ENCODE assay signal across 13 cellular contexts in the genomic region with DNA sequence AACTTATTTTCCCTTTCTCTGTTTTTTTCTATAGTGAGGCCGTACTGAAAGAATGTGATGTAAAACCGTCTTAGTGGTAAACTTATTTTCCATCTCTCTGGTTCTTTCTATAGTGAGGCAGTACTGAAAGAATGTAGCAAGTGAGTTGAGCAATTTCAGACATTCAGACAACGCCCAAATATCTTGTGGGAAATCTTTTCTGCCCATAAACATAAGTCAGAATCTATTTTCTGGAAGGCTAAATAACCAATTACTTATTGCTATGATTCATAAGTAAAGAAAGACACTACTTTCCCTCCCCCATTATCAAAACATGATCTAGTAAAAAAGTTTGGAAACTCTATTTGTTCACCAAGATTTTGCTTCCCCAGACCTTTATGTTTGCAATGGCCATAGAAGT. TPM values are rescaled to one million over a fixed set of nuclear protein-coding genes. Genes with fewer than 3 reads are reported as not detected.
DNase-seq lines count a peak whose midpoint lies in the region; ATAC-seq and TF ChIP-seq lines count a peak whose summit lies in the region.
"Had no signal": no experiment of that assay in that cellular context is flagged by ENCODE, and none has a peak within 500 bp of the region (broad histone marks: within the 10 kb centered on the region; RNA-seq: fewer than 3 reads in every experiment).

No MANE protein-coding gene starts in this region.

- H3K4me3 Mint-ChIP-seq in H9: no peak overlapping the region
- H3K4me3 Mint-ChIP-seq: activated T-helper 17 cell treated with anti-CD3 and anti-CD28 coated beads, Interleukin-2, amount 50 U/mL, for 72 hours had no signal

- no peak overlapping the region for H2BK120ac ChIP-seq in H9 (ENCODE audit: low read depth, low read length, poor library complexity, severe bottlenecking)

- no peak for TF ChIP-seq CTCF in RWPE2 (IDR thresholded peaks at IDR 0.05; ENCODE audit: poor library complexity, severe bottlenecking)
- no peak for TF ChIP-seq CTCF in H9 (conservative IDR thresholded peaks at IDR 0.05)

- H3K9ac ChIP-seq in GM23248 (peak overlapping the region; percentile 74), H9 (ENCODE audit: extremely low read depth, insufficient read length, low read length) (no peak overlapping the region)

- H3K27ac Mint-ChIP-seq in H9: no peak overlapping the region
- H3K27ac Mint-ChIP-seq: activated T-helper 17 cell treated with anti-CD3 and anti-CD28 coated beads, Interleukin-2, amount 50 U/mL, for 72 hours had no signal

- H3K14ac ChIP-seq in H9 (ENCODE audit: insufficient read depth, low read length): no peak overlapping the region

- H4K8ac ChIP-seq in H9 (replicated peaks; ENCODE audit: insufficient read length, low read depth, low read length): no peak overlapping the region

- H3K36me3 ChIP-seq in GM23248 (ENCODE audit: low read depth) (no peaks in the 10 kb centered on the region), RWPE2 (ENCODE audit: low read depth) (no peaks in the 10 kb centered on the region)
- H3K36me3 ChIP-seq: lower lobe of right lung had no signal

- no peak overlapping the region for H3K23ac ChIP-seq in H9 (ENCODE audit: insufficient read length, low read depth, low read length)

- peaks cover 13% of the 10 kb centered on the region; the same call in 1 of the 2 replicates for H3F3A ChIP-seq in GM23248 (ENCODE audit: insufficient read depth)

- H2BK5ac ChIP-seq in H9 (ENCODE audit: insufficient read length, low read length): no peak overlapping the region

- peak; percentile 95 for DNase-seq in GM23248
- DNase-seq in RWPE2 (ENCODE audit: low spot score): no peak
- peak; percentile 83 for DNase-seq in fibroblast of the conjunctiva (ENCODE audit: low read depth)
- peak; percentile 91 for DNase-seq in stromal cell of bone marrow (ENCODE audit: low read depth)
- DNase-seq in H9: no peak
- DNase-seq in NCI-H1436 (lab: John Stamatoyannopoulos, UW): no peak
- DNase-seq: activated CD4-positive, alpha-beta T cell treated with anti-CD3 and anti-CD28 coated beads for 1 hour; cerebellar nuclear complex; lower lobe of right lung; NCI-H1092 treated with DMSO at 0.1 percent for 48 hours; NCI-H524 had no signal

- 1 to 2% methylated on average over 3 of the region's 3 CpGs for WGBS in GM23248 (ENCODE audit: low coverage in 1 of 2, low lambda C conversion rate in 2 of 2, missing lambda C conversion rate in 2 of 2), 2 experiments
- WGBS in H9 (ENCODE audit: extremely low coverage, insufficient read length, low lambda C conversion rate): no CpG with 5 or more reads among the region's 3 CpGs

- H2AK5ac ChIP-seq in H9 (ENCODE audit: insufficient read length, low read length): no peak overlapping the region

- H2AFZ ChIP-seq in GM23248 (peak overlapping the region; percentile 73), H9 (ENCODE audit: low read length) (no peak overlapping the region)

- H2BK12ac ChIP-seq in H9 (ENCODE audit: insufficient read length, low read depth, low read length): no peak overlapping the region

- in situ Hi-C loops in GM23248 (cut with MboI): no loop called here

- H3K4me1 ChIP-seq in GM23248 (ENCODE audit: insufficient read depth) (peaks cover 31% of the 10 kb centered on the region), RWPE2 (ENCODE audit: insufficient read depth, poor library complexity, severe bottlenecking) (no peaks in the 10 kb centered on the region), H9 (ENCODE audit: insufficient read depth, low read length) (no peaks in the 10 kb centered on the region)
- H3K4me1 ChIP-seq: lower lobe of right lung had no signal

- H3K4me3 ChIP-seq in GM23248 (peak overlapping the region; percentile 42; the same call in 1 of the 2 replicates), RWPE2 (ENCODE audit: severe bottlenecking) (no peak overlapping the region)
- H3K4me3 ChIP-seq: lower lobe of right lung had no signal

- H3K4ac ChIP-seq in H9 (ENCODE audit: low read depth, low read length): no peak overlapping the region

- H2BK15ac ChIP-seq in H9 (ENCODE audit: low read depth, low read length): no peak overlapping the region

- H3K4me2 ChIP-seq in GM23248 (ENCODE audit: unreplicated experiment) (peak overlapping the region; percentile 76), H9 (ENCODE audit: insufficient read depth, insufficient read length, low read length) (no peak overlapping the region)

- no peaks in the 10 kb centered on the region for H3K23me2 ChIP-seq in H9 (ENCODE audit: insufficient read length, low read depth, low read length, poor library complexity, severe bottlenecking)

- H3K56ac ChIP-seq in H9 (ENCODE audit: insufficient read length, low read depth, low read length): no peak overlapping the region

- H3K79me2 ChIP-seq in GM23248 (ENCODE audit: insufficient read depth): no peaks in the 10 kb centered on the region
- no peaks in the 10 kb centered on the region for H3K79me2 ChIP-seq in H9 (ENCODE audit: insufficient read depth, low read length)

- no peaks in the 10 kb centered on the region for H3K9me2 ChIP-seq in GM23248 (ENCODE audit: insufficient read depth)

- H3K27me3 ChIP-seq in GM23248 (replicated peaks; ENCODE audit: insufficient read depth): no peaks in the 10 kb centered on the region
- H3K27me3 ChIP-seq in RWPE2 (ENCODE audit: insufficient read depth, poor library complexity, severe bottlenecking): no peaks in the 10 kb centered on the region
- no peaks in the 10 kb centered on the region for H3K27me3 ChIP-seq in H9 (ENCODE audit: insufficient read depth, low read length)

- H3K4me1 Mint-ChIP-seq in H9: no peaks in the 10 kb centered on the region

- H3K9me3 Mint-ChIP-seq in H9: peaks cover 3 to 5% of the 10 kb centered on the region in 2 experiments; a peak in 3 of 5 replicates

- no peak overlapping the region for H2BK20ac ChIP-seq in H9 (ENCODE audit: low read depth, low read length, poor library complexity, severe bottlenecking)

- H4K91ac ChIP-seq in H9 (ENCODE audit: insufficient read length, low read depth, low read length): no peak overlapping the region

- H4K20me1 ChIP-seq in GM23248 (ENCODE audit: insufficient read depth) (no peaks in the 10 kb centered on the region), H9 (ENCODE audit: control insufficient read depth, insufficient read depth, insufficient read length) (no peaks in the 10 kb centered on the region)

- H4K5ac ChIP-seq in H9 (ENCODE audit: insufficient read length, low read depth, low read length): no peak overlapping the region

- peaks cover 2% of the 10 kb centered on the region; the same call in 1 of the 2 replicates for H3K27me3 Mint-ChIP-seq in H9 (ENCODE audit: low read depth)

- H3K18ac ChIP-seq in H9 (ENCODE audit: insufficient read length, low read depth, low read length): no peak overlapping the region

- ATAC-seq in RWPE2 (ENCODE audit: low read depth) (peak; percentile 78), GM18867 (IDR thresholded peaks at IDR 0.05; ENCODE audit: unreplicated experiment) (no peak)
- ATAC-seq: activated T-helper 17 cell treated with anti-CD3 and anti-CD28 coated beads, Interleukin-2, amount 50 U/mL, for 72 hours; lower lobe of right lung had no signal

- no peaks in the 10 kb centered on the region for H3K79me1 ChIP-seq in H9 (ENCODE audit: insufficient read depth, low read depth, low read length, poor library complexity, severe bottlenecking)

- H3K27ac ChIP-seq in GM23248 (peak overlapping the region; percentile 94), RWPE2 (ENCODE audit: poor library complexity, severe bottlenecking) (peak overlapping the region; percentile 43), H9 (ENCODE audit: insufficient read length, low read depth, low read length) (no peak overlapping the region)
- H3K27ac ChIP-seq: lower lobe of right lung had no signal

- no peak overlapping the region for H3T11ph ChIP-seq in H9 (ENCODE audit: low read length)

- H3K9me3 ChIP-seq in GM23248 (ENCODE audit: low read depth) (no peaks in the 10 kb centered on the region), RWPE2 (ENCODE audit: severe bottlenecking) (no peaks in the 10 kb centered on the region), H9 (ENCODE audit: control insufficient read depth, low read depth, low read length) (no peaks in the 10 kb centered on the region)
- H3K9me3 ChIP-seq: lower lobe of right lung had no signal

- peaks cover 0 to 4% (median 1%) of the 10 kb centered on the region in 3 experiments; a peak in 3 of 7 replicates for H3K36me3 Mint-ChIP-seq in H9 (ENCODE audit: insufficient read depth in 1 of 3, low read depth in 3 of 3)

RNA-seq across cellular contexts. Expression of a gene that starts 18.8 kb away (rescaled TPM):
- 26.4 and 36.3 TPM in 2 replicates for total RNA-seq in GM23248 (2014; rRNA removed; shearing (Covaris generic))
- 37.5 and 40.3 TPM in 2 replicates for polyA plus RNA-seq in GM23248 (2016; fragmentation: Nextera tagmentation; extraction: Ambion mirVana)
- 19.5 and 20.7 TPM in 2 replicates for total RNA-seq in H9 (2021)

Comparison
In these comparisons a context has a peak if more than half of its experiments do, and no peak if none do; other contexts are left out.
1. DNase-seq: peak in GM23248 (single experiment), fibroblast of the conjunctiva (single experiment) and stromal cell of bone marrow (single experiment); none in RWPE2 (single experiment), H9 (single experiment) and NCI-H1436 (single experiment).